Comparison of ENCODE assay signal across 1 cellular context in the genomic region with DNA sequence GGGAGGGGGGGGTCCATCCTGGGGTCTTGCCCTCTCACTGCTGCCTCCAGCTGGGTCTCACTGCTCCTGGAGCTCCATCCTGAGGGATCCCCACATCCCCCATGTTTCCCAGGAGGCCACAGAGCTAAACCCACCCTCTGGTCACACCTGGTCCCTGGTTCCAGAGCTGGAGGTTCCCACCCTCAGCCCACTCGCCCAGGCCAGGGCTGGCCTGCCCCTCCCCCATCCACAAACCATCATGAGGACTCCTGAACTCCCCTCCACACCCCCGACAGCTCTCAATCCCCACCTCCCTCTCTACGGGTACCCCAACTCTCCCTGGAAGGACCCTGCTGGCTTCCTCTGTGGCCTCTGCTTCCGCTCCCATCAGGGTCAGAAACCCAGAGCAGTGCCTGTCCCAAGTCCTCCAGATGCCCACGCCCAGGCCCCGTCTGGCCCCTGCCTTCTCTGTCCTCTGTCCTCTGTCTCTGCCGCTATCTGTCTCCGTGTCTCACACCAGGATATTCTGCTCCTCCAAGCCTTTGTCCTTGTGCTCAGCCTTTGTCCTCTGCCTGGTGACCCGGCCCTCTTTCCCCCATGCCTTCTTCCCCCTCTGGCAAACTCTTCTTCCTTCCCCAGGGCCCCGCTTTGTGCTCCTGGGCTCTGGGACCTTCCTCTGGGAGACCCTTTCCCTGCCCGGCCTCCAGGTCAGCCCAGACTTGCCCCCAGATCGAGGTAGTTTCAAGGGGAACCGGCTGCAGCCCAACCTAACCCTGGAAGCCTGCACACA.
TF ChIP-seq lines count a peak whose summit lies in the region.

No MANE protein-coding gene starts in this region.

TF ChIP-seq in neural cell, 6 proteins besides CTCF, POLR2A, EP300 and RAD21 (continued from another document):
- no peak for TF ChIP-seq TAF1 (IDR thresholded peaks at IDR 0.05; ENCODE audit: low read depth)
- no peak for TF ChIP-seq MXI1 (conservative IDR thresholded peaks at IDR 0.05; ENCODE audit: poor library complexity, severe bottlenecking)
